Comparison of ENCODE assay signal across 8 cellular contexts in genomic region chr5:142783601-142784291, GRCh38. TPM values are rescaled to one million over a fixed set of nuclear protein-coding genes. Genes with fewer than 3 reads are reported as not detected.
DNase-seq lines count a peak whose midpoint lies in the region; ATAC-seq and TF ChIP-seq lines count a peak whose summit lies in the region.

No MANE protein-coding gene starts in this region.

- CTCF ChIA-PET in T-cell (lab: Charles Lee) = interaction anchor here (0.6 to 2.3 kb wide), 8 partner anchors 9 to 85 kb away, joined by 3 to 13 read pairs (median 4); partner anchors contain the start of gene ARHGAP26 (in 1 of the 2)

- H3K27me3 ChIP-seq in GM23338 (ENCODE audit: insufficient read depth) (no peaks in the 10 kb centered on the region), esophagus squamous epithelium (no peaks in the 10 kb centered on the region), ovary (no peaks in the 10 kb centered on the region)

- peaks cover 14% of the 10 kb centered on the region for H4K20me1 ChIP-seq in GM23338 (replicated peaks; ENCODE audit: insufficient read depth)

- peak; percentile 41 for DNase-seq in Daoy (ENCODE audit: low read depth)
- DNase-seq in GM23338 (ENCODE audit: low spot score) = no peak
- DNase-seq in T-cell = peak in 27 of 34 experiments; percentile 8 to 56 (median 28)
- DNase-seq in esophagus squamous epithelium (lab: John Stamatoyannopoulos, UW) = no peak
- peak in 4 of 5 donors; percentile 20 to 58 (median 39) for DNase-seq in ovary
- no peak for DNase-seq in NCI-H510A treated with DMSO at 0.1 percent for 48 hours (lab: John Stamatoyannopoulos, UW)
- no peak for DNase-seq in SW480 (ENCODE audit: low spot score)

- peaks cover 76% of the 10 kb centered on the region for H3K79me2 ChIP-seq in GM23338 (replicated peaks; ENCODE audit: insufficient read depth)

- peaks cover 3% of the 10 kb centered on the region for H3K27me3 Mint-ChIP-seq in GM23338 (ENCODE audit: insufficient read depth, low read depth, poor library complexity)
- no peaks in the 10 kb centered on the region for H3K27me3 Mint-ChIP-seq in T-cell

- H3K27ac Mint-ChIP-seq in GM23338 = no peak overlapping the region; the same call in 1 of the 2 replicates
- H3K27ac Mint-ChIP-seq in T-cell = peak overlapping the region; percentile 60 to 68

- H3K4me3 ChIP-seq in GM23338 = no peak overlapping the region
- peak overlapping the region in 1 of 4 donors; percentile 16 for H3K4me3 ChIP-seq in esophagus squamous epithelium
- no peak overlapping the region for H3K4me3 ChIP-seq in ovary

- POLR2A ChIA-PET in T-cell (lab: Charles Lee) = interaction anchor here in 1 of 2 donors (0.9 to 1.3 kb wide), 4 partner anchors 12 to 16 kb away, joined by 3 to 5 read pairs (median 3); partner anchors contain the start of gene ARHGAP26

- WGBS in esophagus squamous epithelium, 2 donors = 18 to 71% methylated on average over 2 to 6 of the region's 9 CpGs
- WGBS in ovary, 3 donors = 10 to 22% (median 18%) methylated on average over 9 of the region's 9 CpGs

- no peak overlapping the region for H2AFZ ChIP-seq in GM23338

- H3K4me3 Mint-ChIP-seq in GM23338 (no peak overlapping the region), T-cell (peak overlapping the region; percentile 11 to 67 (median 65))

- H3F3A ChIP-seq in GM23338 (replicated peaks; ENCODE audit: low read depth) = no peaks in the 10 kb centered on the region

- H3K9me3 ChIP-seq in esophagus squamous epithelium = no peaks in the 10 kb centered on the region
- H3K9me3 ChIP-seq in ovary = no peaks in the 10 kb centered on the region

- TF ChIP-seq EP300 in ovary (IDR thresholded peaks at IDR 0.05) = no peak

- no peak overlapping the region for H3K4me2 ChIP-seq in GM23338

- no peak for TF ChIP-seq CTCF in GM23338 (conservative IDR thresholded peaks at IDR 0.05; ENCODE audit: low read depth in 2 of 2)
- TF ChIP-seq CTCF in esophagus squamous epithelium (IDR thresholded peaks at IDR 0.05) = no peak
- no peak for TF ChIP-seq CTCF in ovary (IDR thresholded peaks at IDR 0.05)

- peaks cover 48% of the 10 kb centered on the region for H3K4me1 Mint-ChIP-seq in GM23338
- H3K4me1 Mint-ChIP-seq in T-cell = peaks cover 70 to 78% (median 74%) of the 10 kb centered on the region in 3 donors

- H3K36me3 Mint-ChIP-seq in GM23338 (ENCODE audit: low read depth) (no peaks in the 10 kb centered on the region), T-cell (peaks cover 3% of the 10 kb centered on the region)

- no peaks in the 10 kb centered on the region for H3K9me3 Mint-ChIP-seq in GM23338
- H3K9me3 Mint-ChIP-seq in T-cell = no peaks in the 10 kb centered on the region

- peak; percentile 45 for ATAC-seq in GM23338
- ATAC-seq in T-cell (replicated peaks in 1 of 4) = peak; percentile 37 to 68 (median 60)
- ATAC-seq in HG03280 (IDR thresholded peaks at IDR 0.05; ENCODE audit: unreplicated experiment) = no peak

- TF ChIP-seq POLR2A in esophagus squamous epithelium (IDR thresholded peaks at IDR 0.05) = no peak
- TF ChIP-seq POLR2A in ovary (IDR thresholded peaks at IDR 0.05) = no peak

- no peaks in the 10 kb centered on the region for H3K9me2 ChIP-seq in GM23338 (ENCODE audit: insufficient read depth)

- H3K36me3 ChIP-seq in GM23338 (ENCODE audit: insufficient read depth) (no peaks in the 10 kb centered on the region), esophagus squamous epithelium (no peaks in the 10 kb centered on the region), ovary (no peaks in the 10 kb centered on the region)

- H3K27ac ChIP-seq in GM23338 (ENCODE audit: low read depth) = 0 out of 2 replicates have a peak overlapping the region, but pooled peaks have one; percentile 32
- peak overlapping the region in 3 of 4 donors; percentile 24 to 72 (median 44) for H3K27ac ChIP-seq in esophagus squamous epithelium
- peak overlapping the region; percentile 13 to 15 for H3K27ac ChIP-seq in ovary

- H3K4me1 ChIP-seq in GM23338 (ENCODE audit: insufficient read depth) = peaks cover 47% of the 10 kb centered on the region
- peaks cover 5 to 36% (median 25%) of the 10 kb centered on the region in 3 donors for H3K4me1 ChIP-seq in esophagus squamous epithelium
- H3K4me1 ChIP-seq in ovary (ENCODE audit: insufficient read depth) = no peaks in the 10 kb centered on the region

- intact Hi-C loops in esophagus squamous epithelium (cut with DNase I) (no loop called here), ovary (cut with DNase I) (no loop called here)

TF ChIP-seq in GM23338, 12 proteins besides CTCF, POLR2A, EP300 and RAD21 (continues in another document):
- TF ChIP-seq NANOG (IDR thresholded peaks at IDR 0.05; ENCODE audit: borderline replicate concordance) (no peak), STAT1 (IDR thresholded peaks at IDR 0.05; ENCODE audit: unreplicated experiment) (no peak), REST (IDR thresholded peaks at IDR 0.05; ENCODE audit: unreplicated experiment) (no peak)

RNA-seq across cellular contexts. Expression of gene ARHGAP26, which starts 13.6 kb away (rescaled TPM):
- total RNA-seq in Daoy (2014; rRNA removed; shearing (Covaris generic)) = 5.8 and 7.7 TPM in 2 replicates
- 11.0 and 16.8 TPM in 2 replicates for total RNA-seq in GM23338 (2014; rRNA removed; shearing (Covaris generic))
- 9.5 and 10.5 TPM in 2 replicates for polyA plus RNA-seq in GM23338 (2016; fragmentation: Nextera tagmentation; extraction: Ambion mirVana)
- total RNA-seq in T-cell = 10 to 100 TPM; 22.8 to 49.3 (median 28.3) TPM
- total RNA-seq in esophagus squamous epithelium = 10 to 100 TPM in 3 of 4 donors, 1 to 10 TPM in 1; 4.4 to 18.7 (median 15.4) TPM
- 10 to 100 TPM in 4 of 7 donors, 1 to 10 TPM in 3; 7.1 to 47.1 (median 16.2) TPM for total RNA-seq in ovary
- polyA plus RNA-seq in ovary = 10 to 100 TPM in 1 of 2 donors, 1 to 10 TPM in 1; 1.9 to 12.0 TPM

Comparison
In these comparisons a context has a peak if more than half of its experiments do, and no peak if none do; other contexts are left out.
1. DNase-seq: peak in Daoy (single experiment), T-cell (27 of 34) and ovary (4 of 5); none in GM23338 (single experiment), esophagus squamous epithelium (single experiment), NCI-H510A treated with DMSO at 0.1 percent for 48 hours (single experiment) and SW480 (single experiment).
2. Peak in every context shown above with its lines, with median percentiles within 50 percentile points of each other: H3K27ac ChIP-seq.